Comparison of ENCODE assay signal across 22 cellular contexts in genomic region chr12:127304751-127305725, GRCh38.
"Had no signal": no experiment of that assay in that cellular context is flagged by ENCODE, and none has a peak within 500 bp of the region (broad histone marks: within the 10 kb centered on the region; RNA-seq: fewer than 3 reads in every experiment).

No MANE protein-coding gene starts in this region.

- DNase-seq: central memory CD4-positive, alpha-beta T cell; dorsolateral prefrontal cortex; effector CD8-positive, alpha-beta T cell; esophagus squamous epithelium; hypothalamus; mesenchymal stem cell; midbrain; naive thymus-derived CD8-positive, alpha-beta T cell; sigmoid colon; stimulated activated CD4-positive, alpha-beta T cell treated with anti-CD3 and anti-CD28 coated beads, Interleukin-2, amount 100 ng/mL, for 24 hours; stimulated activated CD4-positive, alpha-beta T cell treated with anti-CD3 and anti-CD28 coated beads, Interleukin-4, amount 100 ng/mL, for 24 hours; stimulated activated naive CD8-positive, alpha-beta T cell treated with anti-CD3 and anti-CD28 coated beads, Interleukin-15, Interleukin-2, amounts not matched to agents 100 U/mL and 50 U/mL, for 24 hours; substantia nigra; testis; tibial artery had no signal

- H3K9me3 Mint-ChIP-seq: stimulated activated effector memory CD8-positive, alpha-beta T cell treated with anti-CD3 and anti-CD28 coated beads, Interleukin-12 subunit alpha, Interleukin-12 subunit beta, amount 100 ng/mL, for 72 hours; type B pancreatic cell had no signal

- H3K27ac ChIP-seq: dorsolateral prefrontal cortex, esophagus squamous epithelium, neutrophil, parathyroid adenoma, sigmoid colon, testis, tibial artery had no signal

- H3K9me3 ChIP-seq: esophagus squamous epithelium, neutrophil, sigmoid colon, testis, tibial artery had no signal

- H3K4me3 ChIP-seq: dorsolateral prefrontal cortex, esophagus squamous epithelium, lung, sigmoid colon, testis, tibial artery had no signal

- H3K4me1 ChIP-seq: esophagus squamous epithelium, parathyroid adenoma, sigmoid colon, testis, tibial artery had no signal

- H3K79me2 ChIP-seq: parathyroid adenoma had no signal

- H3K4me3 Mint-ChIP-seq: naive thymus-derived CD8-positive, alpha-beta T cell; stimulated activated effector memory CD8-positive, alpha-beta T cell treated with anti-CD3 and anti-CD28 coated beads, Interleukin-12 subunit alpha, Interleukin-12 subunit beta, amount 100 ng/mL, for 72 hours; type B pancreatic cell had no signal

- H3K27ac Mint-ChIP-seq: progenitor cell of endocrine pancreas; stimulated activated effector memory CD8-positive, alpha-beta T cell treated with anti-CD3 and anti-CD28 coated beads, Interleukin-12 subunit alpha, Interleukin-12 subunit beta, amount 100 ng/mL, for 72 hours; type B pancreatic cell had no signal

- H3K36me3 ChIP-seq: esophagus squamous epithelium, neutrophil, sigmoid colon, tibial artery had no signal

- H3K27me3 ChIP-seq: neutrophil, testis had no signal

- ATAC-seq: left lobe of liver; naive thymus-derived CD8-positive, alpha-beta T cell; stimulated activated effector memory CD8-positive, alpha-beta T cell treated with anti-CD3 and anti-CD28 coated beads, Interleukin-12 subunit alpha, Interleukin-12 subunit beta, amount 100 ng/mL, for 72 hours; stimulated activated naive CD8-positive, alpha-beta T cell treated with anti-CD3 and anti-CD28 coated beads, Interleukin-15, Interleukin-2, amounts not matched to agents 100 U/mL and 50 U/mL, for 24 hours had no signal

- H3K36me3 Mint-ChIP-seq: naive thymus-derived CD8-positive, alpha-beta T cell; stimulated activated effector memory CD8-positive, alpha-beta T cell treated with anti-CD3 and anti-CD28 coated beads, Interleukin-12 subunit alpha, Interleukin-12 subunit beta, amount 100 ng/mL, for 72 hours; type B pancreatic cell had no signal

- H3K9ac ChIP-seq: parathyroid adenoma had no signal

- H3K4me1 Mint-ChIP-seq: naive thymus-derived CD8-positive, alpha-beta T cell had no signal
